Comparison of ENCODE assay signal across 24 cellular contexts in genomic region chr7:21653623-21654022, GRCh38.
DNase-seq lines count a peak whose midpoint lies in the region; ATAC-seq, FAIRE-seq and TF ChIP-seq lines count a peak whose summit lies in the region.
"Had no signal": no experiment of that assay in that cellular context is flagged by ENCODE, and none has a peak within 500 bp of the region (broad histone marks: within the 10 kb centered on the region; RNA-seq: fewer than 3 reads in every experiment).

No MANE protein-coding gene starts in this region.

- H3K4me3 ChIP-seq in HepG2 (replicated peaks in 1 of 3; ENCODE audit: insufficient read depth in 1 of 3, low read depth in 2 of 3, low read length in 3 of 3) (no peak overlapping the region), right lobe of liver (no peak overlapping the region), K562 (no peak overlapping the region)
- H3K4me3 ChIP-seq: BLaER1, GM12878 had no signal

- TF ChIP-seq RAD21 in HepG2 (CRISPR knock-in tag; IDR thresholded peaks at IDR 0.05) (no peak), K562 (CRISPR knock-in tag; conservative IDR thresholded peaks at IDR 0.05 in 1 of 2, IDR thresholded peaks at IDR 0.05 in 1 of 2) (no peak)

- H3K79me2 ChIP-seq in HepG2 (ENCODE audit: insufficient read depth, low read length) (no peaks in the 10 kb centered on the region), K562 (ENCODE audit: control insufficient read depth, insufficient read depth, low read length) (no peaks in the 10 kb centered on the region)

- H4K20me1 ChIP-seq in HepG2 (ENCODE audit: insufficient read depth, low read length): no peaks in the 10 kb centered on the region
- H4K20me1 ChIP-seq in K562 (replicated peaks; ENCODE audit: control insufficient read depth, insufficient read depth, low read length): no peaks in the 10 kb centered on the region
- H4K20me1 ChIP-seq: BLaER1 had no signal

- H3K36me3 ChIP-seq in HepG2 (replicated peaks in 1 of 2; ENCODE audit: control insufficient read depth in 1 of 2, insufficient read depth in 2 of 2, low read length in 2 of 2) (no peaks in the 10 kb centered on the region), right lobe of liver (no peaks in the 10 kb centered on the region), K562 (ENCODE audit: control insufficient read depth, insufficient read depth, low read length) (no peaks in the 10 kb centered on the region)
- H3K36me3 ChIP-seq: BE2C, BLaER1 had no signal

- CTCF ChIA-PET in HepG2 (lab: Yijun Ruan, JAX; ENCODE audit: low intra/inter-chr PET ratio, low total read pairs) (no interaction called here), K562 (lab: Yijun Ruan, JAX; ENCODE audit: low intra/inter-chr PET ratio) (no interaction called here)

- TF ChIP-seq EP300 in HepG2 (IDR thresholded peaks at IDR 0.05; ENCODE audit: low read depth in 2 of 2, low read length in 2 of 2) (no peak), HepG2 (CRISPR knock-in tag; IDR thresholded peaks at IDR 0.05; ENCODE audit: borderline replicate concordance) (no peak), K562 (IDR thresholded peaks at IDR 0.05; ENCODE audit: low read length) (no peak)

- intact Hi-C loops in HepG2 (cut with micrococcal nuclease; ENCODE audit: unreplicated experiment): no loop called here
- intact Hi-C loops in right lobe of liver (cut with DNase I): no loop called here
- intact Hi-C loops in K562 (cut with micrococcal nuclease): no loop called here

- H3K9me3 ChIP-seq in HepG2 (ENCODE audit: low read length) (no peaks in the 10 kb centered on the region), right lobe of liver (no peaks in the 10 kb centered on the region), K562 (replicated peaks; ENCODE audit: control insufficient read depth, insufficient read depth, low read depth, low read length) (no peaks in the 10 kb centered on the region)
- H3K9me3 ChIP-seq: BE2C, BLaER1 had no signal

- FAIRE-seq in HepG2 (lab: Jason Lieb, UNC) (no peak), K562 (lab: Jason Lieb, UNC) (no peak)
- FAIRE-seq: GM12878, GM12892, GM18507 had no signal

- TF ChIP-seq POLR2A in HepG2 (IDR thresholded peaks at IDR 0.05; ENCODE audit: insufficient read depth in 1 of 2, low read depth in 2 of 2, low read length in 2 of 2) (no peak), right lobe of liver (IDR thresholded peaks at IDR 0.05) (no peak), K562 (conservative IDR thresholded peaks at IDR 0.05) (no peak)

- H3K9ac ChIP-seq in HepG2 (ENCODE audit: insufficient read depth, low read depth, low read length) (no peak overlapping the region), K562 (ENCODE audit: insufficient read depth in 1 of 2, low read depth in 2 of 2, low read length in 2 of 2) (no peak overlapping the region)
- H3K9ac ChIP-seq: BLaER1 had no signal

- 18% methylated on average over 4 of the region's 4 CpGs for WGBS in HepG2 (ENCODE audit: low lambda C conversion rate)
- WGBS in right lobe of liver (ENCODE audit: insufficient coverage, low coverage, low lambda C conversion rate, missing lambda C conversion rate): 92% methylated on average over 4 of the region's 4 CpGs
- 2% methylated on average over 4 of the region's 4 CpGs for WGBS in K562 (ENCODE audit: insufficient coverage, low coverage, missing lambda C conversion rate)

- no peaks in the 10 kb centered on the region for H3K4me1 ChIP-seq in HepG2 (ENCODE audit: insufficient read depth, low read length)
- no peaks in the 10 kb centered on the region for H3K4me1 ChIP-seq in right lobe of liver
- no peaks in the 10 kb centered on the region for H3K4me1 ChIP-seq in K562 (replicated peaks in 1 of 2; ENCODE audit: control insufficient read depth in 2 of 2, insufficient read depth in 2 of 2, low read length in 2 of 2)
- H3K4me1 ChIP-seq: BE2C, BLaER1 had no signal

- no peak for DNase-seq in HepG2 (ENCODE audit: low spot score)
- no peak for DNase-seq in right lobe of liver
- no peak for DNase-seq in K562 (ENCODE audit: extremely low read depth in 1 of 4, low spot score in 3 of 4)
- DNase-seq: ACHN; BE2C; C1 segment of cervical spinal cord; CD4-positive, alpha-beta memory T cell; CD4-positive, CD25-positive, alpha-beta regulatory T cell; CD8-positive, alpha-beta memory T cell; COR-L47; DMS 273 treated with DMSO at 0.1 percent for 48 hours; DMS153; DMS53; DMS79; DND-41; EL; GDM1 had no signal

- in situ Hi-C loops in HepG2 (cut with HindIII; ENCODE audit: extremely low pct_ligation_motif_present, low pct_unique_long_range_greater_than_20kb): no loop called here
- in situ Hi-C loops in K562 (cut with MboI): no loop called here

- ATAC-seq in HepG2 (no peak), right lobe of liver (no peak), K562 (no peak), HG03196 (IDR thresholded peaks at IDR 0.05; ENCODE audit: unreplicated experiment) (no peak), HG03457 (IDR thresholded peaks at IDR 0.05; ENCODE audit: unreplicated experiment) (no peak)
- ATAC-seq: GM12878 had no signal

- no peak overlapping the region for H3K4me2 ChIP-seq in HepG2 (ENCODE audit: low read depth, low read length)
- no peak overlapping the region for H3K4me2 ChIP-seq in K562 (ENCODE audit: insufficient read depth, low read length)
- H3K4me2 ChIP-seq: BLaER1 had no signal

- BruUV-seq in HepG2 (replicated peaks; lab: Mats Ljungman, UMichigan) (no TSS peak), K562 (replicated peaks; lab: Mats Ljungman, UMichigan) (no TSS peak)

- no peaks in the 10 kb centered on the region for H3K9me1 ChIP-seq in K562 (ENCODE audit: control insufficient read depth, insufficient read depth, low read length)

- H2AFZ ChIP-seq in HepG2 (ENCODE audit: low read length) (no peak overlapping the region), K562 (ENCODE audit: low read depth, low read length) (no peak overlapping the region)

- POLR2A ChIA-PET in HepG2 (lab: Yijun Ruan, JAX) (no interaction called here), K562 (lab: Yijun Ruan, JAX) (no interaction called here)

- TF ChIP-seq CTCF in HepG2 (CRISPR knock-in tag; IDR thresholded peaks at IDR 0.05) (no peak), right lobe of liver (IDR thresholded peaks at IDR 0.05) (no peak), K562 (IDR thresholded peaks at IDR 0.05 in 2 of 3, conservative IDR thresholded peaks at IDR 0.05 in 1 of 3; ENCODE audit: insufficient read depth in 2 of 3, low read depth in 1 of 3, low read length in 3 of 3) (no peak)

- no peak overlapping the region for H3K27ac ChIP-seq in HepG2 (ENCODE audit: extremely low read length, insufficient read depth, low read length)
- no peak overlapping the region for H3K27ac ChIP-seq in right lobe of liver
- H3K27ac ChIP-seq in K562 (ENCODE audit: extremely low read depth, low read depth, low read length): no peak overlapping the region
- H3K27ac ChIP-seq: 22Rv1, BLaER1 had no signal

- no peaks in the 10 kb centered on the region; a peak in 1 of 5 replicates for H3K27me3 ChIP-seq in HepG2 (ENCODE audit: control insufficient read depth in 1 of 2, insufficient read depth in 2 of 2, low read length in 2 of 2)
- no peaks in the 10 kb centered on the region for H3K27me3 ChIP-seq in right lobe of liver
- no peaks in the 10 kb centered on the region for H3K27me3 ChIP-seq in K562 (ENCODE audit: control insufficient read depth in 2 of 2, insufficient read depth in 2 of 2, low read length in 2 of 2)
- H3K27me3 ChIP-seq: BE2C, BLaER1 had no signal

TF ChIP-seq in HepG2, 621 proteins besides CTCF, POLR2A, EP300 and RAD21 (continues in another document):
- peak; percentile 35 to 55; a peak in 3 of 4 replicates for TF ChIP-seq MAFK (conservative IDR thresholded peaks at IDR 0.05 in 1 of 2, IDR thresholded peaks at IDR 0.05 in 1 of 2; ENCODE audit: low read length in 2 of 2)
- TF ChIP-seq PAX8 (CRISPR knock-in tag; IDR thresholded peaks at IDR 0.05; ENCODE audit: borderline replicate concordance): no peak
- TF ChIP-seq USF2 (IDR thresholded peaks at IDR 0.05; ENCODE audit: low read depth, low read length): no peak
- TF ChIP-seq USF2 (CRISPR knock-in tag; IDR thresholded peaks at IDR 0.05; ENCODE audit: borderline replicate concordance): no peak
- TF ChIP-seq HNRNPLL (IDR thresholded peaks at IDR 0.05; ENCODE audit: low read depth, low read length, poor library complexity, severe bottlenecking): no peak

TF ChIP-seq in K562, 482 proteins besides CTCF, POLR2A, EP300 and RAD21:
- TF ChIP-seq ZNF12 (CRISPR knock-in tag; IDR thresholded peaks at IDR 0.05) (no peak), TARDBP (IDR thresholded peaks at IDR 0.05) (no peak), TCF7 (IDR thresholded peaks at IDR 0.05; ENCODE audit: borderline replicate concordance) (no peak), ZNF316 (IDR thresholded peaks at IDR 0.05) (0 out of 2 replicates have a peak, but pooled peaks have one; percentile 27)

Comparison
In these comparisons a context has a peak if more than half of its experiments do, and no peak if none do; other contexts are left out.
1. Of the 241 proteins assayed by ChIP-seq in both HepG2 and K562: peak only in HepG2: MAFF and MAFK; only in K562: none; in both: none; in neither: 239.